Comparison of ENCODE assay signal across 1 cellular context in the genomic region with DNA sequence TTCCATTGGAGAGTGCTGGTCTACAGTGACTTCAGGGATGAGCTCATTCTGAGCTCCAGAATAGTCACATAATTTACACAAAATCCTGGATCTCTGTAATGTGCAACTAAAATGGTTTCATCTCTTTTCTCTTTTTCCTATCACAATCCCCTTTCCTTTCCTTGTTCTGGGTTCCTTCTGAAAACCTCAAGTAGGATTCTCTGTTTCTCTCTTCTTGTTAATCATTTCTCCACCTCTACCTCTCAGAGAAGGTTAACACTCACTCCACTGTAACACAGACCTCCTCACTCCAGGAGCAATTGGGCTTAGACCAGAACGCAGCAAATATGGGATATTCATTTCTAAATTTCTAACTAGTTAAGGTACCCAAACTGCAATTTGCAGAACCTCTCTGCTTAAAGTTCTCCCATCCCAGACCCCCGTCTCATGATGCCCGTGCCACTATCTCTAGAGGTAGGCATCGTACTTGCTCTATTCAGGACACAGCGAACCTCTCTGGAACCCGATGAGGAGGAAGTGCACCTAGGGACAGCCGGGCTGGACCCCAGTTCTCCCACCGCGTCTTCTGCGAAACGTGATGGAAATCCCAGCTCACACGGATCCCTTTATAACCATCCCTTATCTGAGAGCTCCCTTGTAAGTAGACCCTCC.
TF ChIP-seq lines count a peak whose summit lies in the region.

No MANE protein-coding gene starts in this region.

TF ChIP-seq in HEK293, 187 proteins besides CTCF, POLR2A, EP300 and RAD21 (continued from another document):
- TF ChIP-seq, protein P1, sequence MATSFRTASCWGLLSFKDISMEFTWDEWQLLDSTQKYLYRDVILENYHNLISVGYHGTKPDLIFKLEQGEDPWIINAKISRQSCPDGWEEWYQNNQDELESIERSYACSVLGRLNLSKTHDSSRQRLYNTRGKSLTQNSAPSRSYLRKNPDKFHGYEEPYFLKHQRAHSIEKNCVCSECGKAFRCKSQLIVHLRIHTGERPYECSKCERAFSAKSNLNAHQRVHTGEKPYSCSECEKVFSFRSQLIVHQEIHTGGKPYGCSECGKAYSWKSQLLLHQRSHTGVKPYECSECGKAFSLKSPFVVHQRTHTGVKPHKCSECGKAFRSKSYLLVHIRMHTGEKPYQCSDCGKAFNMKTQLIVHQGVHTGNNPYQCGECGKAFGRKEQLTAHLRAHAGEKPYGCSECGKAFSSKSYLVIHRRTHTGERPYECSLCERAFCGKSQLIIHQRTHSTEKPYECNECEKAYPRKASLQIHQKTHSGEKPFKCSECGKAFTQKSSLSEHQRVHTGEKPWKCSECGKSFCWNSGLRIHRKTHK (tag by site-specific recombination; IDR thresholded peaks at IDR 0.05): no peak
- TF ChIP-seq ZNF791 (tag by site-specific recombination; IDR thresholded peaks at IDR 0.05) (no peak), ZNF248 (tag by site-specific recombination; IDR thresholded peaks at IDR 0.05) (no peak), ZBTB7A (tag by site-specific recombination; IDR thresholded peaks at IDR 0.05; ENCODE audit: low read depth) (no peak), ZNF223 (tag by site-specific recombination; IDR thresholded peaks at IDR 0.05) (no peak), KLF9 (tag by site-specific recombination; IDR thresholded peaks at IDR 0.05; ENCODE audit: low read depth) (no peak), ZNF621 (tag by site-specific recombination; IDR thresholded peaks at IDR 0.05) (no peak), ZNF132 (tag by site-specific recombination; IDR thresholded peaks at IDR 0.05; ENCODE audit: borderline replicate concordance) (no peak), ZFP3 (tag by site-specific recombination; IDR thresholded peaks at IDR 0.05; ENCODE audit: low read depth) (no peak), KLF8 (tag by site-specific recombination; IDR thresholded peaks at IDR 0.05) (no peak), WT1 (tag by site-specific recombination; IDR thresholded peaks at IDR 0.05) (no peak), ZBTB48 (tag by site-specific recombination; IDR thresholded peaks at IDR 0.05) (no peak; the same call in 1 of the 2 replicates), BCL11B (tag by site-specific recombination; IDR thresholded peaks at IDR 0.05; ENCODE audit: low read depth) (no peak), ZNF366 (tag by site-specific recombination; conservative IDR thresholded peaks at IDR 0.05) (peak; percentile 33; the same call in 1 of the 2 replicates), ZBTB17 (tag by site-specific recombination; IDR thresholded peaks at IDR 0.05) (0 out of 2 replicates have a peak, but pooled peaks have one; percentile 23), ZNF629 (tag by site-specific recombination; IDR thresholded peaks at IDR 0.05) (0 out of 2 replicates have a peak, but pooled peaks have one; percentile 24), ZBTB44 (tag by site-specific recombination; IDR thresholded peaks at IDR 0.05) (no peak), ZNF114 (tag by site-specific recombination; IDR thresholded peaks at IDR 0.05) (no peak), PRDM1 (tag by site-specific recombination; IDR thresholded peaks at IDR 0.05) (peak; percentile 77), ZNF830 (tag by site-specific recombination; IDR thresholded peaks at IDR 0.05; ENCODE audit: low read depth) (no peak), ZBTB21 (tag by site-specific recombination; IDR thresholded peaks at IDR 0.05) (no peak), AEBP2 (tag by site-specific recombination; IDR thresholded peaks at IDR 0.05; ENCODE audit: borderline replicate concordance) (no peak), ZBTB20 (tag by site-specific recombination; IDR thresholded peaks at IDR 0.05) (no peak)
- TF ChIP-seq, protein P2, sequence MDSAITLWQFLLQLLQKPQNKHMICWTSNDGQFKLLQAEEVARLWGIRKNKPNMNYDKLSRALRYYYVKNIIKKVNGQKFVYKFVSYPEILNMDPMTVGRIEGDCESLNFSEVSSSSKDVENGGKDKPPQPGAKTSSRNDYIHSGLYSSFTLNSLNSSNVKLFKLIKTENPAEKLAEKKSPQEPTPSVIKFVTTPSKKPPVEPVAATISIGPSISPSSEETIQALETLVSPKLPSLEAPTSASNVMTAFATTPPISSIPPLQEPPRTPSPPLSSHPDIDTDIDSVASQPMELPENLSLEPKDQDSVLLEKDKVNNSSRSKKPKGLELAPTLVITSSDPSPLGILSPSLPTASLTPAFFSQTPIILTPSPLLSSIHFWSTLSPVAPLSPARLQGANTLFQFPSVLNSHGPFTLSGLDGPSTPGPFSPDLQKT (IDR thresholded peaks at IDR 0.05; ENCODE audit: borderline replicate concordance, low read depth, low read length): no peak
- TF ChIP-seq, protein P3, sequence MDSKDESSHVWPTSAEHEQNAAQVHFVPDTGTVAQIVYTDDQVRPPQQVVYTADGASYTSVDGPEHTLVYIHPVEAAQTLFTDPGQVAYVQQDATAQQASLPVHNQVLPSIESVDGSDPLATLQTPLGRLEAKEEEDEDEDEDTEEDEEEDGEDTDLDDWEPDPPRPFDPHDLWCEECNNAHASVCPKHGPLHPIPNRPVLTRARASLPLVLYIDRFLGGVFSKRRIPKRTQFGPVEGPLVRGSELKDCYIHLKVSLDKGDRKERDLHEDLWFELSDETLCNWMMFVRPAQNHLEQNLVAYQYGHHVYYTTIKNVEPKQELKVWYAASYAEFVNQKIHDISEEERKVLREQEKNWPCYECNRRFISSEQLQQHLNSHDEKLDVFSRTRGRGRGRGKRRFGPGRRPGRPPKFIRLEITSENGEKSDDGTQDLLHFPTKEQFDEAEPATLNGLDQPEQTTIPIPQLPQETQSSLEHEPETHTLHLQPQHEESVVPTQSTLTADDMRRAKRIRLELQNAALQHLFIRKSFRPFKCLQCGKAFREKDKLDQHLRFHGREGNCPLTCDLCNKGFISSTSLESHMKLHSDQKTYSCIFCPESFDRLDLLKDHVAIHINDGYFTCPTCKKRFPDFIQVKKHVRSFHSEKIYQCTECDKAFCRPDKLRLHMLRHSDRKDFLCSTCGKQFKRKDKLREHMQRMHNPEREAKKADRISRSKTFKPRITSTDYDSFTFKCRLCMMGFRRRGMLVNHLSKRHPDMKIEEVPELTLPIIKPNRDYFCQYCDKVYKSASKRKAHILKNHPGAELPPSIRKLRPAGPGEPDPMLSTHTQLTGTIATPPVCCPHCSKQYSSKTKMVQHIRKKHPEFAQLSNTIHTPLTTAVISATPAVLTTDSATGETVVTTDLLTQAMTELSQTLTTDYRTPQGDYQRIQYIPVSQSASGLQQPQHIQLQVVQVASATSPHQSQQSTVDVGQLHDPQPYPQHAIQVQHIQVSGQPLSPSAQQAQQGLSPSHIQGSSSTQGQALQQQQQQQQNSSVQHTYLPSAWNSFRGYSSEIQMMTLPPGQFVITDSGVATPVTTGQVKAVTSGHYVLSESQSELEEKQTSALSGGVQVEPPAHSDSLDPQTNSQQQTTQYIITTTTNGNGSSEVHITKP (tag by site-specific recombination; IDR thresholded peaks at IDR 0.05): peak; percentile 30; the same call in 1 of the 2 replicates
- TF ChIP-seq, protein P4, sequence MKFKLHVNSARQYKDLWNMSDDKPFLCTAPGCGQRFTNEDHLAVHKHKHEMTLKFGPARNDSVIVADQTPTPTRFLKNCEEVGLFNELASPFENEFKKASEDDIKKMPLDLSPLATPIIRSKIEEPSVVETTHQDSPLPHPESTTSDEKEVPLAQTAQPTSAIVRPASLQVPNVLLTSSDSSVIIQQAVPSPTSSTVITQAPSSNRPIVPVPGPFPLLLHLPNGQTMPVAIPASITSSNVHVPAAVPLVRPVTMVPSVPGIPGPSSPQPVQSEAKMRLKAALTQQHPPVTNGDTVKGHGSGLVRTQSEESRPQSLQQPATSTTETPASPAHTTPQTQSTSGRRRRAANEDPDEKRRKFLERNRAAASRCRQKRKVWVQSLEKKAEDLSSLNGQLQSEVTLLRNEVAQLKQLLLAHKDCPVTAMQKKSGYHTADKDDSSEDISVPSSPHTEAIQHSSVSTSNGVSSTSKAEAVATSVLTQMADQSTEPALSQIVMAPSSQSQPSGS (tag by site-specific recombination; IDR thresholded peaks at IDR 0.05; ENCODE audit: low read depth): no peak
